1 cellular context compared by ENCODE assay signal in the genomic region with DNA sequence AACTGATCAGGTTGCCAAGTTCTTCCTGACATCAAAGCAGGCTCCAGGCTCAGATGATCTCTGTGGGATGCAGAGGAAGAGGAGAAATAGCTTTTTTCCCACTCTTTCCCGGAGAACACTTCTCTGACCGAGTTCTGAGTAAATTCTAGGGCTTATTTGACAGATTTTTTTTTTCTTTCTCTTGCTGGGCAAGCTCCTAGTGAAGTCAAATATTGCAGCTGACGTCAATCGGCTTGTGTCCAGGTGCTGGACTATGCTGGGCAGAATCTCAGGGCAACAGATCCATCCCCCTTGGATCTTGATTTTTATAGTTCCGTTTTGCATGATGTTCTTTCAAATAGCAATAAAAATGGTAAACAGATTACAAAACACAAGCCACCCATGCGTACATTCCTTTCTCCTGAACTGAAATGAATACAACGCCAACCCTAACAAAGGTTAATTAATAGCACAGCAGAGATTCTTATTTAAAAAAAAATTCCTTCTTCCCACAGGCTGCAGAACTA.
TF ChIP-seq lines count a peak whose summit lies in the region.

No MANE protein-coding gene starts in this region.

TF ChIP-seq in HepG2, 621 proteins besides CTCF, POLR2A, EP300 and RAD21 (continued from another document):
- TF ChIP-seq, protein P1, sequence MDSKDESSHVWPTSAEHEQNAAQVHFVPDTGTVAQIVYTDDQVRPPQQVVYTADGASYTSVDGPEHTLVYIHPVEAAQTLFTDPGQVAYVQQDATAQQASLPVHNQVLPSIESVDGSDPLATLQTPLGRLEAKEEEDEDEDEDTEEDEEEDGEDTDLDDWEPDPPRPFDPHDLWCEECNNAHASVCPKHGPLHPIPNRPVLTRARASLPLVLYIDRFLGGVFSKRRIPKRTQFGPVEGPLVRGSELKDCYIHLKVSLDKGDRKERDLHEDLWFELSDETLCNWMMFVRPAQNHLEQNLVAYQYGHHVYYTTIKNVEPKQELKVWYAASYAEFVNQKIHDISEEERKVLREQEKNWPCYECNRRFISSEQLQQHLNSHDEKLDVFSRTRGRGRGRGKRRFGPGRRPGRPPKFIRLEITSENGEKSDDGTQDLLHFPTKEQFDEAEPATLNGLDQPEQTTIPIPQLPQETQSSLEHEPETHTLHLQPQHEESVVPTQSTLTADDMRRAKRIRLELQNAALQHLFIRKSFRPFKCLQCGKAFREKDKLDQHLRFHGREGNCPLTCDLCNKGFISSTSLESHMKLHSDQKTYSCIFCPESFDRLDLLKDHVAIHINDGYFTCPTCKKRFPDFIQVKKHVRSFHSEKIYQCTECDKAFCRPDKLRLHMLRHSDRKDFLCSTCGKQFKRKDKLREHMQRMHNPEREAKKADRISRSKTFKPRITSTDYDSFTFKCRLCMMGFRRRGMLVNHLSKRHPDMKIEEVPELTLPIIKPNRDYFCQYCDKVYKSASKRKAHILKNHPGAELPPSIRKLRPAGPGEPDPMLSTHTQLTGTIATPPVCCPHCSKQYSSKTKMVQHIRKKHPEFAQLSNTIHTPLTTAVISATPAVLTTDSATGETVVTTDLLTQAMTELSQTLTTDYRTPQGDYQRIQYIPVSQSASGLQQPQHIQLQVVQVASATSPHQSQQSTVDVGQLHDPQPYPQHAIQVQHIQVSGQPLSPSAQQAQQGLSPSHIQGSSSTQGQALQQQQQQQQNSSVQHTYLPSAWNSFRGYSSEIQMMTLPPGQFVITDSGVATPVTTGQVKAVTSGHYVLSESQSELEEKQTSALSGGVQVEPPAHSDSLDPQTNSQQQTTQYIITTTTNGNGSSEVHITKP (CRISPR knock-in tag; IDR thresholded peaks at IDR 0.05; ENCODE audit: low read depth): no peak
TF ChIP-seq in HepG2: peak in this region for 0.
